ENCODE assay signal across 1 cellular context in genomic region chr16:30651124-30652004, GRCh38.
TF ChIP-seq lines count a peak whose summit lies in the region.

No MANE protein-coding gene starts in this region.

TF ChIP-seq in HepG2, 621 proteins besides CTCF, POLR2A, EP300 and RAD21 (continued from another document and continues in another):
- TF ChIP-seq ZNF687 (CRISPR knock-in tag; IDR thresholded peaks at IDR 0.05) (peak; percentile 54), ZNF335 (CRISPR knock-in tag; IDR thresholded peaks at IDR 0.05) (no peak), SATB2 (CRISPR knock-in tag; IDR thresholded peaks at IDR 0.05) (peak; percentile 60; the same call in 1 of the 2 replicates), NR2F2 (IDR thresholded peaks at IDR 0.05; ENCODE audit: borderline replicate concordance, low read depth) (no peak), TFDP1 (CRISPR knock-in tag; IDR thresholded peaks at IDR 0.05; ENCODE audit: borderline replicate concordance) (peak; percentile 74; the same call in 1 of the 2 replicates), THRA (CRISPR knock-in tag; IDR thresholded peaks at IDR 0.05; ENCODE audit: borderline replicate concordance) (no peak), LRRFIP1 (CRISPR knock-in tag; conservative IDR thresholded peaks at IDR 0.05) (no peak), ZFP62 (CRISPR knock-in tag; IDR thresholded peaks at IDR 0.05) (no peak), RBAK (CRISPR knock-in tag; IDR thresholded peaks at IDR 0.05) (no peak), AGO2 (optimal IDR thresholded peaks at IDR 0.05; ENCODE audit: low read depth, low read length) (peak; percentile 53), ATF4 (CRISPR knock-in tag; IDR thresholded peaks at IDR 0.05) (no peak), BRCA1 (CRISPR knock-in tag; IDR thresholded peaks at IDR 0.05) (no peak), ZNF460 (CRISPR knock-in tag; IDR thresholded peaks at IDR 0.05; ENCODE audit: borderline replicate concordance) (no peak), ZNF256 (CRISPR knock-in tag; conservative IDR thresholded peaks at IDR 0.05) (0 out of 2 replicates have a peak, but pooled peaks have one; percentile 62), SALL1 (CRISPR knock-in tag; IDR thresholded peaks at IDR 0.05) (peak; percentile 59; the same call in 1 of the 2 replicates), ZNF891 (CRISPR knock-in tag; IDR thresholded peaks at IDR 0.05) (0 out of 2 replicates have a peak, but pooled peaks have one; percentile 33), ZNF782 (CRISPR knock-in tag; IDR thresholded peaks at IDR 0.05; ENCODE audit: borderline replicate concordance) (no peak), TFAP4 (IDR thresholded peaks at IDR 0.05; ENCODE audit: borderline replicate concordance, low read depth) (no peak), E2F5 (CRISPR knock-in tag; conservative IDR thresholded peaks at IDR 0.05) (peak; percentile 92), ZIK1 (CRISPR knock-in tag; IDR thresholded peaks at IDR 0.05; ENCODE audit: borderline replicate concordance, low read depth) (no peak), PHF21A (CRISPR knock-in tag; IDR thresholded peaks at IDR 0.05) (0 out of 2 replicates have a peak, but pooled peaks have one; percentile 17), MAFK (conservative IDR thresholded peaks at IDR 0.05 in 1 of 2, IDR thresholded peaks at IDR 0.05 in 1 of 2; ENCODE audit: low read length in 2 of 2) (no peak), ZNF777 (CRISPR knock-in tag; IDR thresholded peaks at IDR 0.05) (no peak; the same call in 1 of the 2 replicates), ZHX2 (IDR thresholded peaks at IDR 0.05; ENCODE audit: low read depth) (0 out of 2 replicates have a peak, but pooled peaks have one; percentile 16), ZHX2 (CRISPR knock-in tag; IDR thresholded peaks at IDR 0.05; ENCODE audit: borderline replicate concordance) (0 out of 2 replicates have a peak, but pooled peaks have one; percentile 59), RERE (CRISPR knock-in tag; IDR thresholded peaks at IDR 0.05; ENCODE audit: low read depth) (no peak), RBM39 (IDR thresholded peaks at IDR 0.05; ENCODE audit: low read depth, low read length, poor library complexity, severe bottlenecking) (no peak), HMG20A (CRISPR knock-in tag; IDR thresholded peaks at IDR 0.05; ENCODE audit: borderline replicate concordance) (peak; percentile 28; the same call in 1 of the 2 replicates), ZNF446 (CRISPR knock-in tag; IDR thresholded peaks at IDR 0.05) (peak; percentile 89), SOX13 (IDR thresholded peaks at IDR 0.05) (no peak), SOX13 (CRISPR knock-in tag; conservative IDR thresholded peaks at IDR 0.05 in 1 of 2, IDR thresholded peaks at IDR 0.05 in 1 of 2) (0 out of 4 replicates have a peak, but pooled peaks of 1 of the 2 experiments have one; percentile 6)
